ENCODE assay signal across 1 cellular context in the genomic region with DNA sequence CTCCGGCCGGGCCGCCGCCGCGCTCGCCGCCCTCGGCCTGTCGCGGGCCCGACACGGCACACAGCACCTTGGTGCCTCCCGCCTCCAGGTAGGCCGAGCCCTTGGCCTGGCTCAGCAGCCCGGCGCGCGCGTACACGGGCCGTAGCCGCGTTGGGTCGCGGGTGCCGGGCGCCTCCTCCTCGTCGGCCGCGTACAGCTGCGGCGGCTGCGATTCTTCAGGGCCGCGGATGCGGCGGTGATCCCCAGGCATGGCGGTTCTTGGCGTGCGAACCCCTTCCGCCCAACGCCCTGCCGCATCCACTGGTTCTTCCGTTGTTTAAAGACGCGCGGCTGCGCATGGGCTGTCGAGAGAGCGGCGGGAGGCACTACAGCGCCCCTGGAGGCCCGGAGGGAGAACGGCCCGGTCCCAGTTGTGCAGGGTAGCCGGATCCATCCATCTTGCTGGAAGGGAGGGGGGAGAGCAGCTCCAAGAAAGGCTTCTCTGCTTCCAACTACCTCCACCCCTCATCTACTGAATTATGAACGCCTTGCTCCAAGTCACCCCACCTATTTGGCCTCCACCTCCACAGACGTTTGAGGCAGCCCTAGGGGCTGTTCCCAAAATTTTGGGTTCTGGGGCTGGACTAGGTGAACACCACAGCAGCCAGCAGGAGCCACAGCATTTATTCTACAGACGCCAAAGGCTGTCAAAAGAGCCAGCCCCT.
A peak's percentile ranks its signal among the peaks of the same experiment; 100 is the strongest.
TF ChIP-seq lines count a peak whose summit lies in the region.

A gene (minus strand): TSS at position 290 of the 704 bp plus-strand sequence. CDS start 40 bp downstream, at position 250.

TF ChIP-seq in K562, 482 proteins besides CTCF, POLR2A, EP300 and RAD21 (continued from another document):
- TF ChIP-seq, protein P1, sequence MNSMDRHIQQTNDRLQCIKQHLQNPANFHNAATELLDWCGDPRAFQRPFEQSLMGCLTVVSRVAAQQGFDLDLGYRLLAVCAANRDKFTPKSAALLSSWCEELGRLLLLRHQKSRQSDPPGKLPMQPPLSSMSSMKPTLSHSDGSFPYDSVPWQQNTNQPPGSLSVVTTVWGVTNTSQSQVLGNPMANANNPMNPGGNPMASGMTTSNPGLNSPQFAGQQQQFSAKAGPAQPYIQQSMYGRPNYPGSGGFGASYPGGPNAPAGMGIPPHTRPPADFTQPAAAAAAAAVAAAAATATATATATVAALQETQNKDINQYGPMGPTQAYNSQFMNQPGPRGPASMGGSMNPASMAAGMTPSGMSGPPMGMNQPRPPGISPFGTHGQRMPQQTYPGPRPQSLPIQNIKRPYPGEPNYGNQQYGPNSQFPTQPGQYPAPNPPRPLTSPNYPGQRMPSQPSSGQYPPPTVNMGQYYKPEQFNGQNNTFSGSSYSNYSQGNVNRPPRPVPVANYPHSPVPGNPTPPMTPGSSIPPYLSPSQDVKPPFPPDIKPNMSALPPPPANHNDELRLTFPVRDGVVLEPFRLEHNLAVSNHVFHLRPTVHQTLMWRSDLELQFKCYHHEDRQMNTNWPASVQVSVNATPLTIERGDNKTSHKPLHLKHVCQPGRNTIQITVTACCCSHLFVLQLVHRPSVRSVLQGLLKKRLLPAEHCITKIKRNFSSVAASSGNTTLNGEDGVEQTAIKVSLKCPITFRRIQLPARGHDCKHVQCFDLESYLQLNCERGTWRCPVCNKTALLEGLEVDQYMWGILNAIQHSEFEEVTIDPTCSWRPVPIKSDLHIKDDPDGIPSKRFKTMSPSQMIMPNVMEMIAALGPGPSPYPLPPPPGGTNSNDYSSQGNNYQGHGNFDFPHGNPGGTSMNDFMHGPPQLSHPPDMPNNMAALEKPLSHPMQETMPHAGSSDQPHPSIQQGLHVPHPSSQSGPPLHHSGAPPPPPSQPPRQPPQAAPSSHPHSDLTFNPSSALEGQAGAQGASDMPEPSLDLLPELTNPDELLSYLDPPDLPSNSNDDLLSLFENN (IDR thresholded peaks at IDR 0.05; ENCODE audit: low read depth in 2 of 2, low read length in 2 of 2) = peak in 1 of 2 experiments; percentile 73; a peak in 1 of 4 replicates
- TF ChIP-seq, protein P2, sequence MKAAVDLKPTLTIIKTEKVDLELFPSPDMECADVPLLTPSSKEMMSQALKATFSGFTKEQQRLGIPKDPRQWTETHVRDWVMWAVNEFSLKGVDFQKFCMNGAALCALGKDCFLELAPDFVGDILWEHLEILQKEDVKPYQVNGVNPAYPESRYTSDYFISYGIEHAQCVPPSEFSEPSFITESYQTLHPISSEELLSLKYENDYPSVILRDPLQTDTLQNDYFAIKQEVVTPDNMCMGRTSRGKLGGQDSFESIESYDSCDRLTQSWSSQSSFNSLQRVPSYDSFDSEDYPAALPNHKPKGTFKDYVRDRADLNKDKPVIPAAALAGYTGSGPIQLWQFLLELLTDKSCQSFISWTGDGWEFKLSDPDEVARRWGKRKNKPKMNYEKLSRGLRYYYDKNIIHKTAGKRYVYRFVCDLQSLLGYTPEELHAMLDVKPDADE (conservative IDR thresholded peaks at IDR 0.05; ENCODE audit: control insufficient read depth, low read depth, low read length) = peak; percentile 78
- TF ChIP-seq SRSF1 (IDR thresholded peaks at IDR 0.05; ENCODE audit: low read depth, low read length) = no peak
- peak; percentile 94 to 97 for TF ChIP-seq MAZ (CRISPR knock-in tag; conservative IDR thresholded peaks at IDR 0.05 in 1 of 2, IDR thresholded peaks at IDR 0.05 in 1 of 2)
- TF ChIP-seq, protein P3, sequence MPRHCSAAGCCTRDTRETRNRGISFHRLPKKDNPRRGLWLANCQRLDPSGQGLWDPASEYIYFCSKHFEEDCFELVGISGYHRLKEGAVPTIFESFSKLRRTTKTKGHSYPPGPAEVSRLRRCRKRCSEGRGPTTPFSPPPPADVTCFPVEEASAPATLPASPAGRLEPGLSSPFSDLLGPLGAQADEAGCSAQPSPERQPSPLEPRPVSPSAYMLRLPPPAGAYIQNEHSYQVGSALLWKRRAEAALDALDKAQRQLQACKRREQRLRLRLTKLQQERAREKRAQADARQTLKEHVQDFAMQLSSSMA (CRISPR knock-in tag; IDR thresholded peaks at IDR 0.05) = peak; percentile 94
